ENCODE assay signal across 8 cellular contexts in genomic region chr16:8798174-8798527, GRCh38. TPM values are rescaled to one million over a fixed set of nuclear protein-coding genes. Genes with fewer than 3 reads are reported as not detected.
DNase-seq lines count a peak whose midpoint lies in the region; ATAC-seq and TF ChIP-seq lines count a peak whose summit lies in the region.

No MANE protein-coding gene starts in this region.

- H3K4me3 Mint-ChIP-seq in activated T-helper 17 cell treated with anti-CD3 and anti-CD28 coated beads, Interleukin-2, amount 50 U/mL, for 72 hours, result peak overlapping the region; percentile 91
- peak overlapping the region; percentile 95 for H3K4me3 Mint-ChIP-seq in stimulated activated naive CD8-positive, alpha-beta T cell treated with anti-CD3 and anti-CD28 coated beads, Interleukin-15, Interleukin-2, amounts not matched to agents 100 ng/mL and 50 ng/mL, for 24 hours

- peak overlapping the region; percentile 92 for H3K27ac Mint-ChIP-seq in activated T-helper 17 cell treated with anti-CD3 and anti-CD28 coated beads, Interleukin-2, amount 50 U/mL, for 72 hours
- peak overlapping the region; percentile 91 for H3K27ac Mint-ChIP-seq in stimulated activated naive CD8-positive, alpha-beta T cell treated with anti-CD3 and anti-CD28 coated beads, Interleukin-15, Interleukin-2, amounts not matched to agents 100 ng/mL and 50 ng/mL, for 24 hours

- no peaks in the 10 kb centered on the region for H3K9me3 Mint-ChIP-seq in activated T-helper 17 cell treated with anti-CD3 and anti-CD28 coated beads, Interleukin-2, amount 50 U/mL, for 72 hours
- no peaks in the 10 kb centered on the region for H3K9me3 Mint-ChIP-seq in stimulated activated naive CD8-positive, alpha-beta T cell treated with anti-CD3 and anti-CD28 coated beads, Interleukin-15, Interleukin-2, amounts not matched to agents 100 ng/mL and 50 ng/mL, for 24 hours

- no peaks in the 10 kb centered on the region for H3K9me3 ChIP-seq in iPS-18c (ENCODE audit: control insufficient read depth, insufficient read depth, low read length)

- H3K36me3 Mint-ChIP-seq in activated T-helper 17 cell treated with anti-CD3 and anti-CD28 coated beads, Interleukin-2, amount 50 U/mL, for 72 hours (ENCODE audit: low read depth), result peaks cover 62% of the 10 kb centered on the region
- peaks cover 53% of the 10 kb centered on the region for H3K36me3 Mint-ChIP-seq in stimulated activated naive CD8-positive, alpha-beta T cell treated with anti-CD3 and anti-CD28 coated beads, Interleukin-15, Interleukin-2, amounts not matched to agents 100 ng/mL and 50 ng/mL, for 24 hours (ENCODE audit: low read depth)

- H3K4me3 ChIP-seq in GM06990 (replicated peaks; ENCODE audit: low read depth, low read length) (peak overlapping the region; percentile 98), iPS-18c (ENCODE audit: insufficient read depth, low read depth, low read length) (peak overlapping the region; percentile 82)

- peaks cover 26% of the 10 kb centered on the region for H3K4me1 Mint-ChIP-seq in activated T-helper 17 cell treated with anti-CD3 and anti-CD28 coated beads, Interleukin-2, amount 50 U/mL, for 72 hours
- H3K4me1 Mint-ChIP-seq in stimulated activated naive CD8-positive, alpha-beta T cell treated with anti-CD3 and anti-CD28 coated beads, Interleukin-15, Interleukin-2, amounts not matched to agents 100 ng/mL and 50 ng/mL, for 24 hours (ENCODE audit: low read depth), result peaks cover 61% of the 10 kb centered on the region

- H3K36me3 ChIP-seq in GM06990 (ENCODE audit: control insufficient read depth, insufficient read depth, low read length), result peaks cover 7% of the 10 kb centered on the region

- TF ChIP-seq CTCF in GM06990 (IDR thresholded peaks at IDR 0.05; ENCODE audit: insufficient read depth, low read length, poor library complexity, severe bottlenecking), result no peak

- ATAC-seq in HG02885 (IDR thresholded peaks at IDR 0.05; ENCODE audit: poor library complexity, unreplicated experiment) (peak; percentile 1), GM18873 (IDR thresholded peaks at IDR 0.05; ENCODE audit: low FRiP score, unreplicated experiment) (no peak)
- peak; percentile 53 for ATAC-seq in activated T-helper 17 cell treated with anti-CD3 and anti-CD28 coated beads, Interleukin-2, amount 50 U/mL, for 72 hours (replicated peaks)

- H3K27me3 ChIP-seq in GM06990 (replicated peaks; ENCODE audit: control insufficient read depth, insufficient read depth, low read length), result no peaks in the 10 kb centered on the region

- DNase-seq in GM06990 (ENCODE audit: extremely low read depth, insufficient read length), result no peak
- DNase-seq in NCI-H2107 (lab: John Stamatoyannopoulos, UW), result no peak
- DNase-seq in NCI-H1417 treated with DMSO at 0.1 percent for 48 hours (lab: John Stamatoyannopoulos, UW), result no peak

- H3K27me3 Mint-ChIP-seq in activated T-helper 17 cell treated with anti-CD3 and anti-CD28 coated beads, Interleukin-2, amount 50 U/mL, for 72 hours, result no peaks in the 10 kb centered on the region
- H3K27me3 Mint-ChIP-seq in stimulated activated naive CD8-positive, alpha-beta T cell treated with anti-CD3 and anti-CD28 coated beads, Interleukin-15, Interleukin-2, amounts not matched to agents 100 ng/mL and 50 ng/mL, for 24 hours, result no peaks in the 10 kb centered on the region

RNA-seq across cellular contexts. Expression of gene PMM2, which starts 0.5 kb away (rescaled TPM):
- total RNA-seq in activated T-helper 17 cell treated with anti-CD3 and anti-CD28 coated beads, Interleukin-2, amount 50 U/mL, for 72 hours, result 10 to 100 TPM; 33.0 to 59.1 TPM

RNA-seq across cellular contexts. Expression of gene TMEM186, which starts 0.7 kb away (rescaled TPM):
- 10 to 100 TPM; 14.2 to 15.4 TPM for total RNA-seq in activated T-helper 17 cell treated with anti-CD3 and anti-CD28 coated beads, Interleukin-2, amount 50 U/mL, for 72 hours
